ENCODE assay signal across 1 cellular context in the genomic region with DNA sequence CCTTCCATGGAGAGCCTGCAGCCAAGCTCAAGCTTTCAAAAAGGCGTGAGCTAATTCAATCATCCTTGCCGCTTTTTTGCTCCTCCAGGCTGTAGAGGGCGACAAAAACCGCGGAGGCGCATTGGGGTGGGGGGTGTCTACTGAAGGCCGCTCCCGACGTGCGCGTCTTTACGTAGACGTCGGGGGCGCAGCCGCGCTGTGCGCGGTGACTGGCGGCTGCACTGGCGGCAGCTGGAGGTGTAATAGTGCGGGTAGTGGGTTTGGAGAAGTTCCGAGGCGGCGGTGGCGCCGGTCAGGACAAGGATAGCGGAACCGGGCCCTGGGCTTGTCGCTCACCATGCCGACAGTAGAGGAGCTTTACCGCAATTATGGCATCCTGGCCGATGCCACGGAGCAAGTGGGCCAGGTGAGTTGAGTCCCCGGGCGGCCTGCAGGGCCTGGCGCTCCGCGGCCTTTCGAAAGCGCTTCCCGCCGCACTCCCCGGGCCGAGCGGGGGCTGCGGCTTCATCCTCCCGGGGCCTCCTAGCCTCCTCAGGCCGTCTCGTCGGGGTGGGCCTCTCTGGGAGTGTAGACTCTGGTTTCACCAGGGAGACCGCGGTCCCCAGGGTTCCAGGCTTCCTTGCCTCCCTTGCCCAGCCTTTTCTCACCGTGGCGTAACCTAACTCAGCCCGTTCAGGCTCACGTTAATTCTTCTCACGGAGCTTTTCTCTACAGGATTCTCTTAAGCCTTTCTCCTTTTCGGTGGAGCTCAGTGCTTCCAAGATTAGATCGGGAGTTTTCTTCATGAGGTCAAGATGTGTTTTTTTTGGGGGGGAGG.
TF ChIP-seq lines count a peak whose summit lies in the region.

A gene (plus strand): TSS at position 206 of the 817 bp plus-strand sequence. CDS start 132 bp downstream, at position 338.

TF ChIP-seq in HepG2, 621 proteins besides CTCF, POLR2A, EP300 and RAD21 (continued from another document and continues in another):
- TF ChIP-seq, protein P1, sequence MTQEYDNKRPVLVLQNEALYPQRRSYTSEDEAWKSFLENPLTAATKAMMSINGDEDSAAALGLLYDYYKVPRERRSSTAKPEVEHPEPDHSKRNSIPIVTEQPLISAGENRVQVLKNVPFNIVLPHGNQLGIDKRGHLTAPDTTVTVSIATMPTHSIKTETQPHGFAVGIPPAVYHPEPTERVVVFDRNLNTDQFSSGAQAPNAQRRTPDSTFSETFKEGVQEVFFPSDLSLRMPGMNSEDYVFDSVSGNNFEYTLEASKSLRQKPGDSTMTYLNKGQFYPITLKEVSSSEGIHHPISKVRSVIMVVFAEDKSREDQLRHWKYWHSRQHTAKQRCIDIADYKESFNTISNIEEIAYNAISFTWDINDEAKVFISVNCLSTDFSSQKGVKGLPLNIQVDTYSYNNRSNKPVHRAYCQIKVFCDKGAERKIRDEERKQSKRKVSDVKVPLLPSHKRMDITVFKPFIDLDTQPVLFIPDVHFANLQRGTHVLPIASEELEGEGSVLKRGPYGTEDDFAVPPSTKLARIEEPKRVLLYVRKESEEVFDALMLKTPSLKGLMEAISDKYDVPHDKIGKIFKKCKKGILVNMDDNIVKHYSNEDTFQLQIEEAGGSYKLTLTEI (CRISPR knock-in tag; conservative IDR thresholded peaks at IDR 0.05) = no peak
- TF ChIP-seq, protein P2, sequence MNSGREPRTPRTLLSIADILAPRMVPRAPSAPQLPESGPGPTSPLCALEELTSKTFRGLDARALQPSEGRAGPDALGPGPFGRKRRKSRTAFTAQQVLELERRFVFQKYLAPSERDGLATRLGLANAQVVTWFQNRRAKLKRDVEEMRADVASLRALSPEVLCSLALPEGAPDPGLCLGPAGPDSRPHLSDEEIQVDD (CRISPR knock-in tag; IDR thresholded peaks at IDR 0.05; ENCODE audit: borderline replicate concordance) = no peak
- TF ChIP-seq ZNF335 (CRISPR knock-in tag; IDR thresholded peaks at IDR 0.05) (peak; percentile 40; the same call in 1 of the 2 replicates), ELF1 (CRISPR knock-in tag; IDR thresholded peaks at IDR 0.05) (peak; percentile 73; the same call in 1 of the 2 replicates), ZMAT3 (CRISPR knock-in tag; conservative IDR thresholded peaks at IDR 0.05) (peak; percentile 75), PHF20 (CRISPR knock-in tag; IDR thresholded peaks at IDR 0.05) (peak; percentile 88), ZFAT (CRISPR knock-in tag; conservative IDR thresholded peaks at IDR 0.05) (no peak), PCBP2 (optimal IDR thresholded peaks at IDR 0.05; ENCODE audit: low read depth, low read length, poor library complexity, severe bottlenecking) (no peak), ZNF614 (CRISPR knock-in tag; IDR thresholded peaks at IDR 0.05; ENCODE audit: borderline replicate concordance) (peak; percentile 96), ZNF430 (CRISPR knock-in tag; IDR thresholded peaks at IDR 0.05) (peak; percentile 86), TAF15 (IDR thresholded peaks at IDR 0.05; ENCODE audit: low read depth, low read length, poor library complexity, severe bottlenecking) (no peak), ZNF253 (CRISPR knock-in tag; IDR thresholded peaks at IDR 0.05; ENCODE audit: borderline replicate concordance) (peak; percentile 70; the same call in 1 of the 2 replicates), ZNF263 (CRISPR knock-in tag; IDR thresholded peaks at IDR 0.05) (peak; percentile 57; the same call in 1 of the 2 replicates), CEBPB (IDR thresholded peaks at IDR 0.05; ENCODE audit: borderline replicate concordance, low read depth, low read length) (no peak), MTA1 (CRISPR knock-in tag; IDR thresholded peaks at IDR 0.05; ENCODE audit: borderline replicate concordance) (no peak), ZFP82 (CRISPR knock-in tag; IDR thresholded peaks at IDR 0.05; ENCODE audit: borderline replicate concordance) (peak; percentile 74; the same call in 1 of the 2 replicates), ZBTB7B (CRISPR knock-in tag; IDR thresholded peaks at IDR 0.05) (peak; percentile 77), MED1 (CRISPR knock-in tag; IDR thresholded peaks at IDR 0.05) (peak; percentile 34; the same call in 1 of the 2 replicates), SIX1 (CRISPR knock-in tag; IDR thresholded peaks at IDR 0.05; ENCODE audit: borderline replicate concordance) (no peak), ZBTB1 (CRISPR knock-in tag; IDR thresholded peaks at IDR 0.05; ENCODE audit: borderline replicate concordance) (0 out of 2 replicates have a peak, but pooled peaks have one; percentile 60), ARNTL (CRISPR knock-in tag; IDR thresholded peaks at IDR 0.05) (peak; percentile 28; the same call in 1 of the 2 replicates), ZC3H13 (CRISPR knock-in tag; IDR thresholded peaks at IDR 0.05) (0 out of 2 replicates have a peak, but pooled peaks have one; percentile 30)
- TF ChIP-seq, protein P3, sequence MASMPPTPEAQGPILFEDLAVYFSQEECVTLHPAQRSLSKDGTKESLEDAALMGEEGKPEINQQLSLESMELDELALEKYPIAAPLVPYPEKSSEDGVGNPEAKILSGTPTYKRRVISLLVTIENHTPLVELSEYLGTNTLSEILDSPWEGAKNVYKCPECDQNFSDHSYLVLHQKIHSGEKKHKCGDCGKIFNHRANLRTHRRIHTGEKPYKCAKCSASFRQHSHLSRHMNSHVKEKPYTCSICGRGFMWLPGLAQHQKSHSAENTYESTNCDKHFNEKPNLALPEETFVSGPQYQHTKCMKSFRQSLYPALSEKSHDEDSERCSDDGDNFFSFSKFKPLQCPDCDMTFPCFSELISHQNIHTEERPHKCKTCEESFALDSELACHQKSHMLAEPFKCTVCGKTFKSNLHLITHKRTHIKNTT (CRISPR knock-in tag; IDR thresholded peaks at IDR 0.05) = no peak
- TF ChIP-seq, protein P4, sequence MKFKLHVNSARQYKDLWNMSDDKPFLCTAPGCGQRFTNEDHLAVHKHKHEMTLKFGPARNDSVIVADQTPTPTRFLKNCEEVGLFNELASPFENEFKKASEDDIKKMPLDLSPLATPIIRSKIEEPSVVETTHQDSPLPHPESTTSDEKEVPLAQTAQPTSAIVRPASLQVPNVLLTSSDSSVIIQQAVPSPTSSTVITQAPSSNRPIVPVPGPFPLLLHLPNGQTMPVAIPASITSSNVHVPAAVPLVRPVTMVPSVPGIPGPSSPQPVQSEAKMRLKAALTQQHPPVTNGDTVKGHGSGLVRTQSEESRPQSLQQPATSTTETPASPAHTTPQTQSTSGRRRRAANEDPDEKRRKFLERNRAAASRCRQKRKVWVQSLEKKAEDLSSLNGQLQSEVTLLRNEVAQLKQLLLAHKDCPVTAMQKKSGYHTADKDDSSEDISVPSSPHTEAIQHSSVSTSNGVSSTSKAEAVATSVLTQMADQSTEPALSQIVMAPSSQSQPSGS (CRISPR knock-in tag; IDR thresholded peaks at IDR 0.05) = peak; percentile 88
- TF ChIP-seq, protein P5, sequence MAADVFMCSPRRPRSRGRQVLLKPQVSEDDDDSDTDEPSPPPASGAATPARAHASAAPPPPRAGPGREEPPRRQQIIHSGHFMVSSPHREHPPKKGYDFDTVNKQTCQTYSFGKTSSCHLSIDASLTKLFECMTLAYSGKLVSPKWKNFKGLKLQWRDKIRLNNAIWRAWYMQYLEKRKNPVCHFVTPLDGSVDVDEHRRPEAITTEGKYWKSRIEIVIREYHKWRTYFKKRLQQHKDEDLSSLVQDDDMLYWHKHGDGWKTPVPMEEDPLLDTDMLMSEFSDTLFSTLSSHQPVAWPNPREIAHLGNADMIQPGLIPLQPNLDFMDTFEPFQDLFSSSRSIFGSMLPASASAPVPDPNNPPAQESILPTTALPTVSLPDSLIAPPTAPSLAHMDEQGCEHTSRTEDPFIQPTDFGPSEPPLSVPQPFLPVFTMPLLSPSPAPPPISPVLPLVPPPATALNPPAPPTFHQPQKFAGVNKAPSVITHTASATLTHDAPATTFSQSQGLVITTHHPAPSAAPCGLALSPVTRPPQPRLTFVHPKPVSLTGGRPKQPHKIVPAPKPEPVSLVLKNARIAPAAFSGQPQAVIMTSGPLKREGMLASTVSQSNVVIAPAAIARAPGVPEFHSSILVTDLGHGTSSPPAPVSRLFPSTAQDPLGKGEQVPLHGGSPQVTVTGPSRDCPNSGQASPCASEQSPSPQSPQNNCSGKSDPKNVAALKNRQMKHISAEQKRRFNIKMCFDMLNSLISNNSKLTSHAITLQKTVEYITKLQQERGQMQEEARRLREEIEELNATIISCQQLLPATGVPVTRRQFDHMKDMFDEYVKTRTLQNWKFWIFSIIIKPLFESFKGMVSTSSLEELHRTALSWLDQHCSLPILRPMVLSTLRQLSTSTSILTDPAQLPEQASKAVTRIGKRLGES (CRISPR knock-in tag; IDR thresholded peaks at IDR 0.05; ENCODE audit: borderline replicate concordance) = peak; percentile 54; the same call in 1 of the 2 replicates
- TF ChIP-seq, protein P6, sequence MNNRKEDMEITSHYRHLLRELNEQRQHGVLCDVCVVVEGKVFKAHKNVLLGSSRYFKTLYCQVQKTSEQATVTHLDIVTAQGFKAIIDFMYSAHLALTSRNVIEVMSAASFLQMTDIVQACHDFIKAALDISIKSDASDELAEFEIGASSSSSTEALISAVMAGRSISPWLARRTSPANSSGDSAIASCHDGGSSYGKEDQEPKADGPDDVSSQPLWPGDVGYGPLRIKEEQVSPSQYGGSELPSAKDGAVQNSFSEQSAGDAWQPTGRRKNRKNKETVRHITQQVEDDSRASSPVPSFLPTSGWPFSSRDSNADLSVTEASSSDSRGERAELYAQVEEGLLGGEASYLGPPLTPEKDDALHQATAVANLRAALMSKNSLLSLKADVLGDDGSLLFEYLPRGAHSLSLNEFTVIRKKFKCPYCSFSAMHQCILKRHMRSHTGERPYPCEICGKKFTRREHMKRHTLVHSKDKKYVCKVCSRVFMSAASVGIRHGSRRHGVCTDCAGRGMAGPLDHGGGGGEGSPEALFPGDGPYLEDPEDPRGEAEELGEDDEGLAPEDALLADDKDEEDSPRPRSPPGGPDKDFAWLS (CRISPR knock-in tag; IDR thresholded peaks at IDR 0.05; ENCODE audit: borderline replicate concordance) = no peak
- TF ChIP-seq, protein P7, sequence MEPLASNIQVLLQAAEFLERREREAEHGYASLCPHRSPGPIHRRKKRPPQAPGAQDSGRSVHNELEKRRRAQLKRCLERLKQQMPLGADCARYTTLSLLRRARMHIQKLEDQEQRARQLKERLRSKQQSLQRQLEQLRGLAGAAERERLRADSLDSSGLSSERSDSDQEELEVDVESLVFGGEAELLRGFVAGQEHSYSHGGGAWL (CRISPR knock-in tag; IDR thresholded peaks at IDR 0.05) = peak; percentile 85
- TF ChIP-seq, protein P8, sequence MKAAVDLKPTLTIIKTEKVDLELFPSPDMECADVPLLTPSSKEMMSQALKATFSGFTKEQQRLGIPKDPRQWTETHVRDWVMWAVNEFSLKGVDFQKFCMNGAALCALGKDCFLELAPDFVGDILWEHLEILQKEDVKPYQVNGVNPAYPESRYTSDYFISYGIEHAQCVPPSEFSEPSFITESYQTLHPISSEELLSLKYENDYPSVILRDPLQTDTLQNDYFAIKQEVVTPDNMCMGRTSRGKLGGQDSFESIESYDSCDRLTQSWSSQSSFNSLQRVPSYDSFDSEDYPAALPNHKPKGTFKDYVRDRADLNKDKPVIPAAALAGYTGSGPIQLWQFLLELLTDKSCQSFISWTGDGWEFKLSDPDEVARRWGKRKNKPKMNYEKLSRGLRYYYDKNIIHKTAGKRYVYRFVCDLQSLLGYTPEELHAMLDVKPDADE (CRISPR knock-in tag; IDR thresholded peaks at IDR 0.05) = no peak
- TF ChIP-seq, protein P9, sequence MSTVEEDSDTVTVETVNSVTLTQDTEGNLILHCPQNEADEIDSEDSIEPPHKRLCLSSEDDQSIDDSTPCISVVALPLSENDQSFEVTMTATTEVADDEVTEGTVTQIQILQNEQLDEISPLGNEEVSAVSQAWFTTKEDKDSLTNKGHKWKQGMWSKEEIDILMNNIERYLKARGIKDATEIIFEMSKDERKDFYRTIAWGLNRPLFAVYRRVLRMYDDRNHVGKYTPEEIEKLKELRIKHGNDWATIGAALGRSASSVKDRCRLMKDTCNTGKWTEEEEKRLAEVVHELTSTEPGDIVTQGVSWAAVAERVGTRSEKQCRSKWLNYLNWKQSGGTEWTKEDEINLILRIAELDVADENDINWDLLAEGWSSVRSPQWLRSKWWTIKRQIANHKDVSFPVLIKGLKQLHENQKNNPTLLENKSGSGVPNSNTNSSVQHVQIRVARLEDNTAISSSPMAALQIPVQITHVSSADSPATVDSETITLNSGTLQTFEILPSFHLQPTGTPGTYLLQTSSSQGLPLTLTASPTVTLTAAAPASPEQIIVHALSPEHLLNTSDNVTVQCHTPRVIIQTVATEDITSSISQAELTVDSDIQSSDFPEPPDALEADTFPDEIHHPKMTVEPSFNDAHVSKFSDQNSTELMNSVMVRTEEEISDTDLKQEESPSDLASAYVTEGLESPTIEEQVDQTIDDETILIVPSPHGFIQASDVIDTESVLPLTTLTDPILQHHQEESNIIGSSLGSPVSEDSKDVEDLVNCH (CRISPR knock-in tag; IDR thresholded peaks at IDR 0.05) = no peak
- TF ChIP-seq, protein P10, sequence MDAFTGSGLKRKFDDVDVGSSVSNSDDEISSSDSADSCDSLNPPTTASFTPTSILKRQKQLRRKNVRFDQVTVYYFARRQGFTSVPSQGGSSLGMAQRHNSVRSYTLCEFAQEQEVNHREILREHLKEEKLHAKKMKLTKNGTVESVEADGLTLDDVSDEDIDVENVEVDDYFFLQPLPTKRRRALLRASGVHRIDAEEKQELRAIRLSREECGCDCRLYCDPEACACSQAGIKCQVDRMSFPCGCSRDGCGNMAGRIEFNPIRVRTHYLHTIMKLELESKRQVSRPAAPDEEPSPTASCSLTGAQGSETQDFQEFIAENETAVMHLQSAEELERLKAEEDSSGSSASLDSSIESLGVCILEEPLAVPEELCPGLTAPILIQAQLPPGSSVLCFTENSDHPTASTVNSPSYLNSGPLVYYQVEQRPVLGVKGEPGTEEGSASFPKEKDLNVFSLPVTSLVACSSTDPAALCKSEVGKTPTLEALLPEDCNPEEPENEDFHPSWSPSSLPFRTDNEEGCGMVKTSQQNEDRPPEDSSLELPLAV (CRISPR knock-in tag; conservative IDR thresholded peaks at IDR 0.05; ENCODE audit: low read depth) = no peak
- TF ChIP-seq, protein P11, sequence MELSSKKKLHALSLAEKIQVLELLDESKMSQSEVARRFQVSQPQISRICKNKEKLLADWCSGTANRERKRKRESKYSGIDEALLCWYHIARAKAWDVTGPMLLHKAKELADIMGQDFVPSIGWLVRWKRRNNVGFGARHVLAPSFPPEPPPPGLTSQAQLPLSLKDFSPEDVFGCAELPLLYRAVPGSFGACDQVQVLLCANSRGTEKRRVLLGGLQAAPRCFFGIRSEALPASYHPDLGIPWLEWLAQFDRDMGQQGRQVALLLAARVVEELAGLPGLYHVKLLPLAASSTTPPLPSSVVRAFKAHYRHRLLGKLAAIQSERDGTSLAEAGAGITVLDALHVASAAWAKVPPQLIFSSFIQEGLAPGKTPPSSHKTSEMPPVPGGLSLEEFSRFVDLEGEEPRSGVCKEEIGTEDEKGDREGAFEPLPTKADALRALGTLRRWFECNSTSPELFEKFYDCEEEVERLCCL (CRISPR knock-in tag; IDR thresholded peaks at IDR 0.05; ENCODE audit: borderline replicate concordance) = no peak
- TF ChIP-seq, protein P12, sequence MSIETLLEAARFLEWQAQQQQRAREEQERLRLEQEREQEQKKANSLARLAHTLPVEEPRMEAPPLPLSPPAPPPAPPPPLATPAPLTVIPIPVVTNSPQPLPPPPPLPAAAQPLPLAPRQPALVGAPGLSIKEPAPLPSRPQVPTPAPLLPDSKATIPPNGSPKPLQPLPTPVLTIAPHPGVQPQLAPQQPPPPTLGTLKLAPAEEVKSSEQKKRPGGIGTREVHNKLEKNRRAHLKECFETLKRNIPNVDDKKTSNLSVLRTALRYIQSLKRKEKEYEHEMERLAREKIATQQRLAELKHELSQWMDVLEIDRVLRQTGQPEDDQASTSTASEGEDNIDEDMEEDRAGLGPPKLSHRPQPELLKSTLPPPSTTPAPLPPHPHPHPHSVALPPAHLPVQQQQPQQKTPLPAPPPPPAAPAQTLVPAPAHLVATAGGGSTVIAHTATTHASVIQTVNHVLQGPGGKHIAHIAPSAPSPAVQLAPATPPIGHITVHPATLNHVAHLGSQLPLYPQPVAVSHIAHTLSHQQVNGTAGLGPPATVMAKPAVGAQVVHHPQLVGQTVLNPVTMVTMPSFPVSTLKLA (IDR thresholded peaks at IDR 0.05) = no peak
